Comparison of ENCODE assay signal across 8 cellular contexts in genomic region chr18:12659904-12660605, GRCh38. TPM values are rescaled to one million over a fixed set of nuclear protein-coding genes. Genes with fewer than 3 reads are reported as not detected.
DNase-seq lines count a peak whose midpoint lies in the region; ATAC-seq and TF ChIP-seq lines count a peak whose summit lies in the region.

No MANE protein-coding gene starts in this region.

- H3K4me3 ChIP-seq in SU-DHL-6 (ENCODE audit: insufficient read depth, low read length, poor library complexity, severe bottlenecking) = no peak overlapping the region
- H3K4me3 ChIP-seq in choroid plexus epithelial cell (ENCODE audit: low read depth, low read length) = no peak overlapping the region
- no peak overlapping the region for H3K4me3 ChIP-seq in mesenchymal stem cell (ENCODE audit: insufficient read depth in 1 of 2, low read depth in 1 of 2, low read length in 2 of 2)
- H3K4me3 ChIP-seq in vagina = no peak overlapping the region

- H3K9ac ChIP-seq in SU-DHL-6 (ENCODE audit: low read length) (no peak overlapping the region), mesenchymal stem cell (ENCODE audit: low read length) (peak overlapping the region; percentile 48)

- H4K8ac ChIP-seq in mesenchymal stem cell (ENCODE audit: low read length) = no peak overlapping the region

- no peak overlapping the region for H2BK12ac ChIP-seq in mesenchymal stem cell (ENCODE audit: low read length in 2 of 2)

- 49% methylated on average over 8 of the region's 9 CpGs for WGBS in mesenchymal stem cell

- H2AK5ac ChIP-seq in mesenchymal stem cell (ENCODE audit: low read length, severe bottlenecking) = no peak overlapping the region

- no peak for ATAC-seq in GM21576 (IDR thresholded peaks at IDR 0.05; ENCODE audit: unreplicated experiment)

- no peak overlapping the region for H3K4me2 ChIP-seq in SU-DHL-6 (ENCODE audit: low read depth, low read length, poor library complexity, severe bottlenecking)
- H3K4me2 ChIP-seq in mesenchymal stem cell (ENCODE audit: low read length, poor library complexity, severe bottlenecking) = no peak overlapping the region

- H3K4ac ChIP-seq in mesenchymal stem cell (ENCODE audit: low read depth in 1 of 2, low read length in 2 of 2) = no peak overlapping the region

- no peaks in the 10 kb centered on the region for H3K79me2 ChIP-seq in SU-DHL-6 (ENCODE audit: insufficient read depth, low read length)

- H3K14ac ChIP-seq in mesenchymal stem cell (ENCODE audit: low read length in 2 of 2) = no peak overlapping the region

- no peak overlapping the region for H3K23ac ChIP-seq in mesenchymal stem cell (ENCODE audit: low read length in 2 of 2)

- peaks cover 1% of the 10 kb centered on the region for H3K4me1 ChIP-seq in mesenchymal stem cell (ENCODE audit: control insufficient read depth, insufficient read depth, low read depth, low read length)
- H3K4me1 ChIP-seq in vagina = peaks cover 23% of the 10 kb centered on the region

- no peak overlapping the region for H2BK120ac ChIP-seq in mesenchymal stem cell (ENCODE audit: low read depth, low read length)

- intact Hi-C loops in vagina (cut with DNase I) = loop anchor here (5.0 kb wide), 3 partner anchors 253 to 353 kb away; partner anchors contain the start of genes PRELID3A and TUBB6

- H3K27me3 ChIP-seq in SU-DHL-6 (ENCODE audit: low read length) (no peaks in the 10 kb centered on the region), mesenchymal stem cell (ENCODE audit: control insufficient read depth in 1 of 2, insufficient read depth in 1 of 2, low read length in 2 of 2) (no peaks in the 10 kb centered on the region), vagina (no peaks in the 10 kb centered on the region)

- peak overlapping the region in 1 of 2 experiments; percentile 24 for H3K18ac ChIP-seq in mesenchymal stem cell (ENCODE audit: low read depth in 1 of 2, low read length in 2 of 2)

- no peak for TF ChIP-seq POLR2A in vagina (IDR thresholded peaks at IDR 0.05)

- H3K9me3 ChIP-seq in SU-DHL-6 (ENCODE audit: insufficient read depth, low read length) = no peaks in the 10 kb centered on the region
- H3K9me3 ChIP-seq in mesenchymal stem cell (ENCODE audit: control insufficient read depth, low read length) = no peaks in the 10 kb centered on the region
- no peaks in the 10 kb centered on the region for H3K9me3 ChIP-seq in vagina

- no peaks in the 10 kb centered on the region for H3K9me2 ChIP-seq in SU-DHL-6 (replicated peaks; ENCODE audit: insufficient read depth, low read length)

- H2AFZ ChIP-seq in SU-DHL-6 (ENCODE audit: low read depth, low read length, severe bottlenecking) (no peak overlapping the region), mesenchymal stem cell (ENCODE audit: low read depth, low read length) (no peak overlapping the region)

- H2BK15ac ChIP-seq in mesenchymal stem cell (ENCODE audit: low read depth, poor library complexity, severe bottlenecking) = no peak overlapping the region

- H3F3A ChIP-seq in SU-DHL-6 (ENCODE audit: insufficient read depth) = peaks cover 6% of the 10 kb centered on the region; the same call in 1 of the 2 replicates

- H4K91ac ChIP-seq in mesenchymal stem cell (ENCODE audit: low read length) = no peak overlapping the region

- peaks cover 2% of the 10 kb centered on the region for H3K79me1 ChIP-seq in mesenchymal stem cell (replicated peaks; ENCODE audit: low read length, poor library complexity, severe bottlenecking)

- TF ChIP-seq CTCF in SU-DHL-6 (IDR thresholded peaks at IDR 0.05; ENCODE audit: insufficient read depth, low read length, poor library complexity, severe bottlenecking) (peak; percentile 58), choroid plexus epithelial cell (conservative IDR thresholded peaks at IDR 0.05; ENCODE audit: low read depth, low read length) (peak; percentile 90), vagina (IDR thresholded peaks at IDR 0.05) (peak; percentile 74 to 92 (median 83))

- no peak overlapping the region for H3K27ac ChIP-seq in SU-DHL-6 (ENCODE audit: low read depth, low read length)
- no peak overlapping the region for H3K27ac ChIP-seq in mesenchymal stem cell (ENCODE audit: low read length, poor library complexity, severe bottlenecking)
- peak overlapping the region; percentile 1 for H3K27ac ChIP-seq in vagina

- H3K36me3 ChIP-seq in SU-DHL-6 (ENCODE audit: low read length) (no peaks in the 10 kb centered on the region), mesenchymal stem cell (ENCODE audit: control insufficient read depth in 1 of 2, insufficient read depth in 2 of 2, low read depth in 1 of 2, low read length in 2 of 2) (peaks cover 0 to 7% of the 10 kb centered on the region in 2 experiments), vagina (no peaks in the 10 kb centered on the region)

- H4K20me1 ChIP-seq in SU-DHL-6 (ENCODE audit: low read depth, low read length) = no peaks in the 10 kb centered on the region

- DNase-seq in activated effector memory CD4-positive, alpha-beta T cell treated with anti-CD3 and anti-CD28 coated beads, Interleukin-2, amount 50 U/mL, for 16 hours = peak; percentile 65
- DNase-seq in activated effector memory CD4-positive, alpha-beta T cell treated with Interleukin-2 at 50 U/mL for 16 hours = no peak
- DNase-seq in M059J (ENCODE audit: low read depth) = peak; percentile 61
- peak; percentile 81 for DNase-seq in choroid plexus epithelial cell (ENCODE audit: low read depth)
- DNase-seq in mesenchymal stem cell = peak; percentile 73
- DNase-seq in vagina (ENCODE audit: extremely low spot score in 2 of 2) = no peak

- no peak overlapping the region for H2BK5ac ChIP-seq in mesenchymal stem cell (ENCODE audit: low read depth, low read length, poor library complexity, severe bottlenecking)

RNA-seq across cellular contexts. Expression of gene SPIRE1, which starts 2.1 kb away (rescaled TPM):
- 19.1 and 21.2 TPM in 2 replicates for total RNA-seq in M059J (2014; rRNA removed; shearing (Covaris generic))
- polyA plus RNA-seq in mesenchymal stem cell (2013, experiment 1 of 2) = 22.1 TPM
- polyA plus RNA-seq in mesenchymal stem cell (2013, experiment 2 of 2) = 21.5 TPM
- 15.7 TPM for total RNA-seq in vagina

RNA-seq across cellular contexts. Expression of gene CEP76, which starts 42.5 kb away (rescaled TPM):
- 9.9 and 22.4 TPM in 2 replicates for total RNA-seq in M059J (2014; rRNA removed; shearing (Covaris generic))
- 3.8 TPM for polyA plus RNA-seq in mesenchymal stem cell (2013, experiment 1 of 2)
- polyA plus RNA-seq in mesenchymal stem cell (2013, experiment 2 of 2) = 4.8 TPM
- total RNA-seq in vagina = 8.6 TPM

RNA-seq across cellular contexts. Expression of gene PSMG2, which starts 42.8 kb away (rescaled TPM):
- 92.3 and 136 TPM in 2 replicates for total RNA-seq in M059J (2014; rRNA removed; shearing (Covaris generic))
- 73.3 TPM for polyA plus RNA-seq in mesenchymal stem cell (2013, experiment 1 of 2)
- polyA plus RNA-seq in mesenchymal stem cell (2013, experiment 2 of 2) = 80.6 TPM
- total RNA-seq in vagina = 56.2 TPM

Comparison
In these comparisons a context has a peak if more than half of its experiments do, and no peak if none do; other contexts are left out.
1. DNase-seq: peak in activated effector memory CD4-positive, alpha-beta T cell treated with anti-CD3 and anti-CD28 coated beads, Interleukin-2, amount 50 U/mL, for 16 hours (single experiment), M059J (single experiment), choroid plexus epithelial cell (single experiment) and mesenchymal stem cell (single experiment); none in activated effector memory CD4-positive, alpha-beta T cell treated with Interleukin-2 at 50 U/mL for 16 hours (single experiment) and vagina (0 of 2).
2. Peak in every context shown above with its lines, with median percentiles within 50 percentile points of each other: CTCF ChIP-seq.